ENCODE assay signal across 9 cellular contexts in the genomic region with DNA sequence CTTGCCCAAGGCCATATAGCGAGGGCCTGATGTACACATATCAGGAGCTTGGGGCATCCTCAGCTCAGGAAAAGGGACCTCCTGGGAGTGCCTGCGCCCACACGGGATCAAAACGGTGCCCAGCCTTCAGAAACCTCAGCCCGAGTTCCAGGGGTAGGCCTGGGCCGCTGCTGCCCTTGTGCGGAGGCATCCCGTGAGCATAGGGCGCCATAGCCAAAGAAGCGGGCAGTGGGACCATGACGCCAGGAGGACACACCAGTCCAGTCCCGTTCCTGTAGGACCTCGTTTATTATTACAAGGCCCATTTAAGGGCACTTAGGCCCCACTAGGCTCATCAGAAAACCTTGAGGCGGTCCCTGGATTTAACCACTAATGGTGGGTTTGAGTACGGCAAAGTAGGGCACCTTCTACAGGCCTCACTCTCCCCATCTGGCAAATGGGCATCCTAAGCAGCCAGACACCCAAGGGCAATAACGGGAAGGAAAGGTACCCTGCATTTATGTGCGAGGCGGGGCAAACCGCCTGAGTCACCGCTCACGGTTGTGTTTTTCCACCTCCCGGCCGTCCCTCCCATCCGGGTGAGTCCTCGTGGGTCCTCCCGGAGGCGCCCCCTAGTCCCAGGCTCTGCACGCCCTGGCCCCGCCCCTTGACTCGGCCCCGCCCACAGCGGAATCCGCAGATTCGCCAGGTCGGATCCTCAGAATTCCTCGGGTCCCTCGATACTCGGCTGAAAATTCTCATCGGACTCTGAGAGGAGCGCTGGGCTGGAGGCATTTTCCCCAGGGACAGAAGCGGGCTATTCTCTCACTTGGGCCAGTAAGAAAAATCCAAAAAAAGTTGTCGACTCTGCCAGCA. TPM values are rescaled to one million over a fixed set of nuclear protein-coding genes. Genes with fewer than 3 reads are reported as not detected.
DNase-seq lines count a peak whose midpoint lies in the region; ATAC-seq, FAIRE-seq and TF ChIP-seq lines count a peak whose summit lies in the region.
"Had no signal": no experiment of that assay in that cellular context is flagged by ENCODE, and none has a peak within 500 bp of the region (broad histone marks: within the 10 kb centered on the region; RNA-seq: fewer than 3 reads in every experiment).

No MANE protein-coding gene starts in this region.

- no peaks in the 10 kb centered on the region for H3K27me3 ChIP-seq in HUES48 (ENCODE audit: control insufficient read depth, insufficient read depth, low read length)

- ATAC-seq in GM19438 (IDR thresholded peaks at IDR 0.05; ENCODE audit: low read depth, unreplicated experiment) = peak; percentile 46
- peak; percentile 83 to 87 for ATAC-seq in natural killer cell treated with Interleukin-12 subunit alpha and Interleukin-12 subunit beta and Interleukin-15 and Interleukin-18, amount 100 ng/mL, for 72 hours
- ATAC-seq in stimulated activated naive CD8-positive, alpha-beta T cell treated with anti-CD3 and anti-CD28 coated beads, Interleukin-15, Interleukin-2, amounts not matched to agents 100 U/mL and 50 U/mL, for 24 hours = peak; percentile 83

- H3K9me3 Mint-ChIP-seq in natural killer cell treated with Interleukin-12 subunit alpha and Interleukin-12 subunit beta and Interleukin-15 and Interleukin-18, amount 100 ng/mL, for 72 hours = no peaks in the 10 kb centered on the region

- peaks cover 32% of the 10 kb centered on the region for H3K36me3 ChIP-seq in HUES48 (ENCODE audit: control insufficient read depth, insufficient read depth, low read length)

- H3K27ac ChIP-seq in C4-2B = peak overlapping the region; percentile 97
- peak overlapping the region; percentile 99 for H3K27ac ChIP-seq in HUES48 (ENCODE audit: low read depth, low read length)

- peak overlapping the region; percentile 95 for H3K4me3 Mint-ChIP-seq in natural killer cell treated with Interleukin-12 subunit alpha and Interleukin-12 subunit beta and Interleukin-15 and Interleukin-18, amount 100 ng/mL, for 72 hours

- H3K4me1 ChIP-seq in HUES48 (ENCODE audit: control insufficient read depth, insufficient read depth, low read length) = no peaks in the 10 kb centered on the region

- TF ChIP-seq CTCF in C4-2B (conservative IDR thresholded peaks at IDR 0.05) (peak; percentile 43), fibroblast of mammary gland (conservative IDR thresholded peaks at IDR 0.05; ENCODE audit: control insufficient read depth, insufficient read depth, low read depth, low read length) (no peak)

- H3K27ac Mint-ChIP-seq in natural killer cell treated with Interleukin-12 subunit alpha and Interleukin-12 subunit beta and Interleukin-15 and Interleukin-18, amount 100 ng/mL, for 72 hours = peak overlapping the region; percentile 98 to 99

- H3K4me3 ChIP-seq in HUES48 (ENCODE audit: low read depth, low read length) (peak overlapping the region; percentile 92), fibroblast of mammary gland (ENCODE audit: control insufficient read depth, low read depth, low read length) (peak overlapping the region; percentile 89)

- H3K9ac ChIP-seq in HUES48 (ENCODE audit: low read depth, low read length) = peak overlapping the region; percentile 100

- DNase-seq in RCC 7860 (ENCODE audit: low spot score) (peak; percentile 82), fibroblast of mammary gland (ENCODE audit: low read depth) (peak; percentile 83)
- DNase-seq in activated T-helper 1 cell treated with anti-CD3 and anti-CD28 coated beads, Interleukin-2, amount 50 U/mL, for 16 hours (ENCODE audit: low read depth in 1 of 2, low spot score in 1 of 2) = peak; percentile 77 to 83
- peak; percentile 93 for DNase-seq in natural killer cell treated with Interleukin-12 subunit alpha and Interleukin-12 subunit beta and Interleukin-15 and Interleukin-18, amount 100 ng/mL, for 72 hours (ENCODE audit: low spot score)
- DNase-seq in stimulated activated naive CD8-positive, alpha-beta T cell treated with anti-CD3 and anti-CD28 coated beads, Interleukin-15, Interleukin-2, amounts not matched to agents 100 U/mL and 50 U/mL, for 24 hours = peak; percentile 95

- H3K9me3 ChIP-seq in HUES48 (ENCODE audit: control insufficient read depth, insufficient read depth, low read length) = no peaks in the 10 kb centered on the region

- H3K4me1 Mint-ChIP-seq in natural killer cell treated with Interleukin-12 subunit alpha and Interleukin-12 subunit beta and Interleukin-15 and Interleukin-18, amount 100 ng/mL, for 72 hours (ENCODE audit: low read depth in 2 of 2) = peaks cover 26 to 31% of the 10 kb centered on the region in 2 donors

- H3K36me3 Mint-ChIP-seq in natural killer cell treated with Interleukin-12 subunit alpha and Interleukin-12 subunit beta and Interleukin-15 and Interleukin-18, amount 100 ng/mL, for 72 hours = peaks cover 18% of the 10 kb centered on the region

- no peak for FAIRE-seq in RCC 7860 (lab: Jason Lieb, UNC)
- FAIRE-seq: colon had no signal

- H3K27me3 Mint-ChIP-seq in natural killer cell treated with Interleukin-12 subunit alpha and Interleukin-12 subunit beta and Interleukin-15 and Interleukin-18, amount 100 ng/mL, for 72 hours = no peaks in the 10 kb centered on the region

RNA-seq across cellular contexts. Expression of a gene that starts 0.7 kb away (rescaled TPM):
- 10 to 100 TPM; 27.5 to 40.0 TPM for total RNA-seq in natural killer cell treated with Interleukin-12 subunit alpha and Interleukin-12 subunit beta and Interleukin-15 and Interleukin-18, amount 100 ng/mL, for 72 hours

RNA-seq across cellular contexts. Expression of a gene that starts 8.0 kb away (rescaled TPM):
- 10 to 100 TPM in 1 of 2 donors, 1 to 10 TPM in 1; 7.4 to 16.8 TPM for total RNA-seq in natural killer cell treated with Interleukin-12 subunit alpha and Interleukin-12 subunit beta and Interleukin-15 and Interleukin-18, amount 100 ng/mL, for 72 hours

RNA-seq across cellular contexts. Expression of a gene that starts 28.2 kb away (rescaled TPM):
- total RNA-seq in natural killer cell treated with Interleukin-12 subunit alpha and Interleukin-12 subunit beta and Interleukin-15 and Interleukin-18, amount 100 ng/mL, for 72 hours = 1 to 10 TPM; 2.3 to 5.3 TPM

RNA-seq across cellular contexts. Expression of a gene that starts 33.5 kb away (rescaled TPM):
- 10 to 100 TPM; 22.8 to 42.0 TPM for total RNA-seq in natural killer cell treated with Interleukin-12 subunit alpha and Interleukin-12 subunit beta and Interleukin-15 and Interleukin-18, amount 100 ng/mL, for 72 hours

RNA-seq across cellular contexts. Expression of a gene that starts 53.6 kb away (rescaled TPM):
- under 1 TPM; 0.05 to 0.50 TPM for total RNA-seq in natural killer cell treated with Interleukin-12 subunit alpha and Interleukin-12 subunit beta and Interleukin-15 and Interleukin-18, amount 100 ng/mL, for 72 hours

Comparison
In these comparisons a context has a peak if more than half of its experiments do, and no peak if none do; other contexts are left out.
1. Peak in every context shown above with its lines: DNase-seq, ATAC-seq, H3K4me3 ChIP-seq and H3K27ac ChIP-seq.